Comparison of ENCODE assay signal across 11 cellular contexts in genomic region chr13:110233181-110233641, GRCh38.
DNase-seq lines count a peak whose midpoint lies in the region; ATAC-seq and TF ChIP-seq lines count a peak whose summit lies in the region.
"Had no signal": no experiment of that assay in that cellular context is flagged by ENCODE, and none has a peak within 500 bp of the region (broad histone marks: within the 10 kb centered on the region; RNA-seq: fewer than 3 reads in every experiment).

No MANE protein-coding gene starts in this region.

- no peaks in the 10 kb centered on the region for H4K20me1 ChIP-seq in GM23248 (ENCODE audit: insufficient read depth)

- H3K27ac Mint-ChIP-seq in natural killer cell, result no peak overlapping the region
- H3K27ac Mint-ChIP-seq: memory B cell had no signal

- peak; percentile 31 to 54 (median 46) for ATAC-seq in right lobe of liver
- no peak for ATAC-seq in natural killer cell
- no peak for ATAC-seq in HG03159 (IDR thresholded peaks at IDR 0.05; ENCODE audit: unreplicated experiment)
- ATAC-seq in HG03039 (IDR thresholded peaks at IDR 0.05; ENCODE audit: unreplicated experiment), result no peak

- WGBS in GM23248 (ENCODE audit: low coverage in 1 of 2, low lambda C conversion rate in 2 of 2, missing lambda C conversion rate in 2 of 2), 2 experiments, result 0 to 1% methylated on average over 14 of the region's 14 CpGs
- 37% methylated on average over 14 of the region's 14 CpGs for WGBS in right lobe of liver (ENCODE audit: insufficient coverage, low coverage, low lambda C conversion rate, missing lambda C conversion rate)

- H3K27ac ChIP-seq in GM23248, result peak overlapping the region; percentile 63
- peak overlapping the region; percentile 6 to 63 (median 10) for H3K27ac ChIP-seq in right lobe of liver
- H3K27ac ChIP-seq in stomach smooth muscle (ENCODE audit: low read length), result peak overlapping the region; percentile 55

- H3K36me3 Mint-ChIP-seq in natural killer cell, result no peaks in the 10 kb centered on the region
- H3K36me3 Mint-ChIP-seq: memory B cell had no signal

- H2AFZ ChIP-seq in GM23248, result peak overlapping the region; percentile 79

- no peak overlapping the region for H3K4me3 Mint-ChIP-seq in natural killer cell
- H3K4me3 Mint-ChIP-seq: memory B cell had no signal

- intact Hi-C loops in right lobe of liver (cut with DNase I) (no loop called here), natural killer cell (cut with micrococcal nuclease) (no loop called here)

- peaks cover 14% of the 10 kb centered on the region for H3F3A ChIP-seq in GM23248 (ENCODE audit: insufficient read depth)

- H3K27me3 ChIP-seq in GM23248 (replicated peaks; ENCODE audit: insufficient read depth) (no peaks in the 10 kb centered on the region), right lobe of liver (no peaks in the 10 kb centered on the region), stomach smooth muscle (ENCODE audit: control insufficient read depth in 1 of 2, insufficient read depth in 2 of 2, low read length in 2 of 2) (no peaks in the 10 kb centered on the region)

- peaks cover 15% of the 10 kb centered on the region for H3K4me1 ChIP-seq in GM23248 (ENCODE audit: insufficient read depth)
- H3K4me1 ChIP-seq in right lobe of liver, result no peaks in the 10 kb centered on the region
- H3K4me1 ChIP-seq in stomach smooth muscle (ENCODE audit: control insufficient read depth, insufficient read depth, low read length), result peaks cover 44% of the 10 kb centered on the region

- in situ Hi-C loops in GM23248 (cut with MboI), result loop anchor here (10.0 kb wide), 1 partner anchor 182 kb away; no protein-coding TSS in a partner anchor

- TF ChIP-seq POLR2A in right lobe of liver (IDR thresholded peaks at IDR 0.05), result no peak

- no peaks in the 10 kb centered on the region for H3K9me3 Mint-ChIP-seq in natural killer cell
- H3K9me3 Mint-ChIP-seq: memory B cell had no signal

- H3K9me3 ChIP-seq in GM23248 (ENCODE audit: low read depth), result no peaks in the 10 kb centered on the region
- no peaks in the 10 kb centered on the region for H3K9me3 ChIP-seq in right lobe of liver
- no peaks in the 10 kb centered on the region for H3K9me3 ChIP-seq in stomach smooth muscle (ENCODE audit: control insufficient read depth in 2 of 2, low read length in 2 of 2)

- peak overlapping the region; percentile 73 for H3K9ac ChIP-seq in GM23248
- peak overlapping the region in 1 of 2 donors; percentile 36 for H3K9ac ChIP-seq in stomach smooth muscle (ENCODE audit: low read length in 2 of 2)

- H3K9me2 ChIP-seq in GM23248 (ENCODE audit: insufficient read depth), result no peaks in the 10 kb centered on the region

- peaks cover 15 to 24% of the 10 kb centered on the region in 2 donors for H3K27me3 Mint-ChIP-seq in natural killer cell (ENCODE audit: low read depth in 2 of 2)

- TF ChIP-seq CTCF in choroid plexus epithelial cell (conservative IDR thresholded peaks at IDR 0.05; ENCODE audit: low read depth, low read length), result no peak
- TF ChIP-seq CTCF in right lobe of liver (IDR thresholded peaks at IDR 0.05), result no peak
- no peak for TF ChIP-seq CTCF in natural killer cell (IDR thresholded peaks at IDR 0.05)

- no peaks in the 10 kb centered on the region for H3K79me2 ChIP-seq in GM23248 (ENCODE audit: insufficient read depth)

- H3K4me1 Mint-ChIP-seq in natural killer cell, result no peaks in the 10 kb centered on the region
- H3K4me1 Mint-ChIP-seq: memory B cell had no signal

- H3K36me3 ChIP-seq in GM23248 (ENCODE audit: low read depth) (no peaks in the 10 kb centered on the region), right lobe of liver (no peaks in the 10 kb centered on the region), stomach smooth muscle (ENCODE audit: control insufficient read depth in 2 of 2, insufficient read depth in 2 of 2, low read length in 2 of 2) (peaks cover 3 to 6% of the 10 kb centered on the region in 2 donors)

- DNase-seq in GM23248, result peak; percentile 92
- peak; percentile 92 for DNase-seq in choroid plexus epithelial cell (ENCODE audit: low read depth)
- no peak for DNase-seq in right lobe of liver
- DNase-seq in DMS53 treated with DMSO at 0.1 percent for 48 hours (lab: John Stamatoyannopoulos, UW; ENCODE audit: unreplicated experiment), result no peak
- no peak for DNase-seq in natural killer cell
- DNase-seq: DMS53; effector memory CD4-positive, alpha-beta T cell had no signal

- H3K4me2 ChIP-seq in GM23248 (ENCODE audit: unreplicated experiment), result peak overlapping the region; percentile 92

- H3K4me3 ChIP-seq in GM23248 (peak overlapping the region; percentile 68), choroid plexus epithelial cell (ENCODE audit: low read depth, low read length) (peak overlapping the region; percentile 20), right lobe of liver (no peak overlapping the region), stomach smooth muscle (ENCODE audit: low read length in 2 of 2) (peak overlapping the region; percentile 1 to 55)

Comparison
In these comparisons a context has a peak if more than half of its experiments do, and no peak if none do; other contexts are left out.
1. DNase-seq: peak in GM23248 (single experiment) and choroid plexus epithelial cell (single experiment); none in right lobe of liver (0 of 3), DMS53 treated with DMSO at 0.1 percent for 48 hours (single experiment) and natural killer cell (single experiment).
2. H3K27ac ChIP-seq: peak in every context shown above with its lines; median percentile 63 in GM23248; 55 in stomach smooth muscle; 10 in right lobe of liver.
3. H3K4me3 ChIP-seq: peak in GM23248 (single experiment), choroid plexus epithelial cell (single experiment) and stomach smooth muscle (2 of 2); none in right lobe of liver (0 of 3).
4. ATAC-seq: peak in right lobe of liver (4 of 4); none in natural killer cell (0 of 3), HG03159 (single experiment) and HG03039 (single experiment).